Comparison of ENCODE assay signal across 10 cellular contexts in the genomic region with DNA sequence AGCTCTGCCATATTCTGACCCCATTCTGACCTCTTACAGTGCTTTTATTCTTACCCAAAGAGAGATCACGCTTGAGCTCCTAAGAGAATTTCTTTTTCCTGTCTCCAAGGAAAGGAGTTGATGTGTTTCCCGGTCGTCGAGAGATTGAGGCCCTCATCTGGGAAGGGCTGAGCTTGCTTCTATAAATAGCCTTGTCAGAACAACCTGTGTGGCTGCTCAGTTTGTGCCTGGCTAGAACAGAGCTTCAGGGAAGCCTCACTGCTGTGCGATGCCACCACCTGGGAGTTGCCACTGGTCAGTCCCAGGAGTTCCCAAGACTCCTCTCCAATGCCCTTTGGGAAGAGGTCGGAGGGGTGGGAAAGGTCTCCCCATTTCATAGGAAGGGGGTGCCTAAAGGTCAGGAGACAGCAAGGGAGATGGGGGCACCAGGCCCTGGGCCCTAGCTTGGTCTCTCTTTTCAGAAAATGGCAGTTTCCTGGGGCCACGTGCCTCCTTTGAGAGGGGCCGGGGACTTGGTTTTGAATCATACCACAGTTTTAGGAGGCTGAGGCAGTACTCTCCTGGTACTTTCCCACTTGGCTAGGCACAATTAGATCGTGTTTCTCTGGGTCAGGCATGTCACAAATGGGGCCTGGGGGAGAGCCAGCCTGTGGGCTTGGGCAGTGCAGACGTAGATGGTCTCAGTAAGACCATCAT. TPM values are rescaled to one million over a fixed set of nuclear protein-coding genes. Genes with fewer than 3 reads are reported as not detected.
DNase-seq lines count a peak whose midpoint lies in the region; ATAC-seq, FAIRE-seq and TF ChIP-seq lines count a peak whose summit lies in the region.
"Had no signal": no experiment of that assay in that cellular context is flagged by ENCODE, and none has a peak within 500 bp of the region (broad histone marks: within the 10 kb centered on the region; RNA-seq: fewer than 3 reads in every experiment).

No MANE protein-coding gene starts in this region.

- peak overlapping the region; percentile 95 for H3K4me2 ChIP-seq in DOHH2 (ENCODE audit: low read length)
- H3K4me2 ChIP-seq: GM23338 had no signal

- TF ChIP-seq CTCF in DOHH2 (IDR thresholded peaks at IDR 0.05; ENCODE audit: low read depth, low read length, poor library complexity, severe bottlenecking) (no peak), pancreas (IDR thresholded peaks at IDR 0.05) (no peak)

- 46 to 50% methylated on average over 10 of the region's 10 CpGs for WGBS in pancreas, 2 donors

- DNase-seq in NCI-H510A treated with DMSO at 0.1 percent for 48 hours (lab: John Stamatoyannopoulos, UW): peak; percentile 37
- DNase-seq in pancreas: peak in 1 of 6 donors; percentile 27
- DNase-seq in NCI-H2081 (lab: John Stamatoyannopoulos, UW): no peak
- DNase-seq in NCI-H524 (lab: John Stamatoyannopoulos, UW): no peak
- DNase-seq in amniotic stem cell (lab: John Stamatoyannopoulos, UW): no peak
- DNase-seq: activated effector memory CD4-positive, alpha-beta T cell treated with Interleukin-2 at 50 U/mL for 16 hours had no signal

- H3K36me3 ChIP-seq in DOHH2 (ENCODE audit: control insufficient read depth, low read length): peaks cover 33% of the 10 kb centered on the region
- peaks cover 0 to 2% of the 10 kb centered on the region in 2 donors for H3K36me3 ChIP-seq in duodenal mucosa (ENCODE audit: control insufficient read depth in 1 of 2, insufficient read depth in 2 of 2, low read length in 2 of 2)
- no peaks in the 10 kb centered on the region for H3K36me3 ChIP-seq in pancreas

- intact Hi-C loops in pancreas (cut with DNase I): no loop called here

- no peaks in the 10 kb centered on the region for H4K20me1 ChIP-seq in DOHH2 (ENCODE audit: control insufficient read depth, insufficient read depth, low read depth, low read length)

- H3K9me3 ChIP-seq in DOHH2 (ENCODE audit: control insufficient read depth, insufficient read depth, low read length) (no peaks in the 10 kb centered on the region), duodenal mucosa (ENCODE audit: control insufficient read depth in 1 of 2, low read length in 2 of 2) (no peaks in the 10 kb centered on the region), pancreas (no peaks in the 10 kb centered on the region)

- H3F3A ChIP-seq in DOHH2 (ENCODE audit: control insufficient read depth, insufficient read depth): peaks cover 4% of the 10 kb centered on the region; the same call in 1 of the 2 replicates

- H3K4me3 ChIP-seq in DOHH2 (ENCODE audit: low read length): peak overlapping the region; percentile 92
- peak overlapping the region; percentile 46 to 69 for H3K4me3 ChIP-seq in duodenal mucosa (ENCODE audit: low read depth in 1 of 2, low read length in 2 of 2)
- H3K4me3 ChIP-seq in pancreas: peak overlapping the region in 1 of 4 donors; percentile 65
- H3K4me3 ChIP-seq: GM23338 had no signal

- no peak for FAIRE-seq in pancreas (lab: Jason Lieb, UNC)

- no peaks in the 10 kb centered on the region for H3K27me3 ChIP-seq in DOHH2 (ENCODE audit: control insufficient read depth, low read length)
- no peaks in the 10 kb centered on the region for H3K27me3 ChIP-seq in duodenal mucosa (ENCODE audit: control insufficient read depth in 1 of 2, insufficient read depth in 2 of 2, low read length in 2 of 2)
- H3K27me3 ChIP-seq in pancreas: no peaks in the 10 kb centered on the region

- H3K9me2 ChIP-seq in DOHH2 (replicated peaks; ENCODE audit: control insufficient read depth, low read length): no peaks in the 10 kb centered on the region

- H3K79me2 ChIP-seq in DOHH2 (ENCODE audit: control insufficient read depth, low read length): peaks cover 52% of the 10 kb centered on the region

- H3K27ac ChIP-seq in DOHH2 (ENCODE audit: low read depth, low read length) (peak overlapping the region; percentile 68), duodenal mucosa (ENCODE audit: low read depth, low read length) (no peak overlapping the region), pancreas (peak overlapping the region in 3 of 4 donors; percentile 31 to 87 (median 65))

- ATAC-seq in pancreas (peak in 3 of 4 donors; percentile 26 to 47 (median 39)), GM21737 (IDR thresholded peaks at IDR 0.05; ENCODE audit: unreplicated experiment) (no peak)
- ATAC-seq: GM23338 had no signal

- peaks cover 67% of the 10 kb centered on the region for H3K4me1 ChIP-seq in DOHH2 (ENCODE audit: control insufficient read depth, low read length)
- peaks cover 33 to 47% of the 10 kb centered on the region in 2 donors for H3K4me1 ChIP-seq in duodenal mucosa (ENCODE audit: control insufficient read depth in 1 of 2, insufficient read depth in 2 of 2, low read length in 2 of 2)
- peaks cover 13 to 47% (median 32%) of the 10 kb centered on the region in 3 donors for H3K4me1 ChIP-seq in pancreas

- peak overlapping the region; percentile 36 to 60 for H3K9ac ChIP-seq in duodenal mucosa (ENCODE audit: low read depth in 1 of 2, low read length in 2 of 2)

RNA-seq across cellular contexts. Expression of gene EIF2D, which starts 52.1 kb away (rescaled TPM):
- total RNA-seq in pancreas: 10 to 100 TPM; 20.9 to 35.7 (median 27.7) TPM
- 10 to 100 TPM; 28.8 to 37.9 TPM for polyA plus RNA-seq in pancreas

RNA-seq across cellular contexts. Expression of gene RASSF5, which starts 52.8 kb away (rescaled TPM):
- 10 to 100 TPM in 4 of 6 donors, 1 to 10 TPM in 2; 8.2 to 17.8 (median 12.5) TPM for total RNA-seq in pancreas
- polyA plus RNA-seq in pancreas: 10 to 100 TPM in 1 of 2 donors, 1 to 10 TPM in 1; 6.7 to 22.3 TPM
